19 cellular contexts compared by ENCODE assay signal in genomic region chr1:95093296-95093695, GRCh38. TPM values are rescaled to one million over a fixed set of nuclear protein-coding genes. Genes with fewer than 3 reads are reported as not detected.
DNase-seq lines count a peak whose midpoint lies in the region; ATAC-seq, FAIRE-seq and TF ChIP-seq lines count a peak whose summit lies in the region.
"Had no signal": no experiment of that assay in that cellular context is flagged by ENCODE, and none has a peak within 500 bp of the region (broad histone marks: within the 10 kb centered on the region; RNA-seq: fewer than 3 reads in every experiment).

No MANE protein-coding gene starts in this region.

- H2BK120ac ChIP-seq in IMR-90 (ENCODE audit: low read depth, low read length) = no peak overlapping the region

- 0 out of 2 replicates have a peak overlapping the region, but pooled peaks have one; percentile 19 for H3K4ac ChIP-seq in IMR-90 (ENCODE audit: low read depth, low read length)

- H3K4me2 ChIP-seq in A549 = no peak overlapping the region
- H3K4me2 ChIP-seq in IMR-90 (ENCODE audit: low read depth, low read length) = no peak overlapping the region
- H3K4me2 ChIP-seq: BLaER1 treated with 17β-estradiol and CSF1 and Interleukin-3, amounts not matched to agents 10 nM and 100 nM had no signal

- TF ChIP-seq CTCF in A549 (IDR thresholded peaks at IDR 0.05) (no peak), IMR-90 (conservative IDR thresholded peaks at IDR 0.05; ENCODE audit: low read depth, low read length) (no peak)

- H3K36me3 ChIP-seq in IMR-90 (ENCODE audit: control insufficient read depth, insufficient read depth, low read length) = no peaks in the 10 kb centered on the region
- H3K36me3 ChIP-seq: BLaER1 treated with 17β-estradiol and CSF1 and Interleukin-3, amounts not matched to agents 10 nM and 100 nM had no signal

- TF ChIP-seq POLR2A in A549 (IDR thresholded peaks at IDR 0.05; ENCODE audit: low read length) (no peak), IMR-90 (IDR thresholded peaks at IDR 0.05; ENCODE audit: low read depth, low read length) (no peak), erythroblast (IDR thresholded peaks at IDR 0.05; ENCODE audit: low read length) (no peak)

- no peak overlapping the region for H2AK9ac ChIP-seq in IMR-90 (replicated peaks; ENCODE audit: low read depth, low read length, poor library complexity)

- H3K27me3 ChIP-seq in IMR-90 (ENCODE audit: control insufficient read depth, insufficient read depth, low read length) = no peaks in the 10 kb centered on the region
- H3K27me3 ChIP-seq: BLaER1 treated with 17β-estradiol and CSF1 and Interleukin-3, amounts not matched to agents 10 nM and 100 nM had no signal

- H4K5ac ChIP-seq in IMR-90 (ENCODE audit: low read depth, low read length) = no peak overlapping the region

- H4K8ac ChIP-seq in IMR-90 (ENCODE audit: low read depth in 2 of 2, low read length in 2 of 2) = no peak overlapping the region

- BruUV-seq in IMR-90 (replicated peaks; lab: Mats Ljungman, UMichigan) = no TSS peak

- TF ChIP-seq RAD21 in A549 (conservative IDR thresholded peaks at IDR 0.05 in 1 of 2, IDR thresholded peaks at IDR 0.05 in 1 of 2) (no peak), IMR-90 (IDR thresholded peaks at IDR 0.05; ENCODE audit: low read length) (no peak)

- H2AFZ ChIP-seq in IMR-90 (replicated peaks; ENCODE audit: low read length, poor library complexity) = no peak overlapping the region
- H2AFZ ChIP-seq: GM23248 had no signal

- H4K91ac ChIP-seq in IMR-90 (ENCODE audit: insufficient read depth, low read depth, low read length) = no peak overlapping the region

- TF ChIP-seq EP300 in A549 (IDR thresholded peaks at IDR 0.05) = no peak

- WGBS in A549 (ENCODE audit: missing lambda C conversion rate) = 89% methylated on average over 1 of the region's 1 CpG
- no CpG with 5 or more reads among the region's 1 CpG for WGBS in IMR-90 (ENCODE audit: extremely low coverage in 2 of 2, insufficient read length in 1 of 2), 2 experiments

- in situ Hi-C loops in IMR-90 (cut with MboI; ENCODE audit: low sequenced_read_pairs) = no loop called here

- dilution Hi-C loops in IMR-90 (cut with HindIII; ENCODE audit: low sequenced_read_pairs, unreplicated experiment) = no loop called here

- H3K14ac ChIP-seq in IMR-90 (replicated peaks; ENCODE audit: low read depth, low read length) = no peak overlapping the region

- ATAC-seq in A549 (no peak), GM19351 (IDR thresholded peaks at IDR 0.05; ENCODE audit: unreplicated experiment) (peak; percentile 31), IMR-90 (ENCODE audit: low read depth) (no peak), left colon (no peak)

- no peaks in the 10 kb centered on the region for H4K20me1 ChIP-seq in IMR-90 (ENCODE audit: insufficient read depth, low read length)
- H4K20me1 ChIP-seq: BLaER1 treated with 17β-estradiol and CSF1 and Interleukin-3, amounts not matched to agents 10 nM and 100 nM had no signal

- H3K9ac ChIP-seq in IMR-90 (ENCODE audit: low read depth, low read length) = no peak overlapping the region
- H3K9ac ChIP-seq: BLaER1 treated with 17β-estradiol and CSF1 and Interleukin-3, amounts not matched to agents 10 nM and 100 nM; GM23248 had no signal

- no peak overlapping the region for H2BK20ac ChIP-seq in IMR-90 (ENCODE audit: low read depth, low read length)

- H2AK5ac ChIP-seq in IMR-90 (ENCODE audit: low read depth, low read length) = no peak overlapping the region

- no peak overlapping the region for H3K18ac ChIP-seq in IMR-90 (ENCODE audit: low read depth, low read length)

- H3K9me3 ChIP-seq in A549 = no peaks in the 10 kb centered on the region
- peaks cover 2% of the 10 kb centered on the region; the same call in 1 of the 2 replicates for H3K9me3 ChIP-seq in IMR-90 (ENCODE audit: control insufficient read depth, insufficient read depth, low read length)

- H3K27ac ChIP-seq in A549 (peak overlapping the region; percentile 0 to 17; a peak in 2 of 6 replicates), IMR-90 (ENCODE audit: insufficient read depth, low read length) (no peak overlapping the region)
- H3K27ac ChIP-seq: BLaER1 treated with 17β-estradiol and CSF1 and Interleukin-3, amounts not matched to agents 10 nM and 100 nM; GM23248 had no signal

- CTCF ChIA-PET in A549 (lab: Yijun Ruan, JAX) (no interaction called here), IMR-90 (lab: Yijun Ruan, JAX) (no interaction called here)

- H3K23ac ChIP-seq in IMR-90 (ENCODE audit: low read depth, low read length) = no peak overlapping the region

- FAIRE-seq in A549 (lab: Jason Lieb, UNC) = no peak
- FAIRE-seq: GM18507, H54, HTR-8/SVneo had no signal

- no peak overlapping the region for H2BK15ac ChIP-seq in IMR-90 (ENCODE audit: low read depth, low read length)

- intact Hi-C loops in IMR-90 (cut with micrococcal nuclease) (no loop called here), left colon (cut with DNase I, micrococcal nuclease) (no loop called here)

- DNase-seq in A549 (ENCODE audit: low read depth in 1 of 2, low spot score in 1 of 2) = no peak
- no peak for DNase-seq in IMR-90
- peak; percentile 26 to 63 for DNase-seq in erythroblast (lab: John Stamatoyannopoulos, UW)
- DNase-seq in left colon = no peak
- DNase-seq in cerebellar cortex (ENCODE audit: low spot score) = no peak
- no peak for DNase-seq in SHP77 treated with DMSO at 0.1 percent for 48 hours (lab: John Stamatoyannopoulos, UW)
- DNase-seq in NCI-H187 (lab: John Stamatoyannopoulos, UW) = no peak
- DNase-seq: 8988T; ACHN; CD4-positive, CD25-positive, alpha-beta regulatory T cell; DMS53; GF-D8; KBM-7 had no signal

- H3K56ac ChIP-seq in IMR-90 (ENCODE audit: extremely low read depth, insufficient read depth, low read length) = no peak overlapping the region

- H3K4me1 ChIP-seq in A549 (peaks cover 38% of the 10 kb centered on the region), IMR-90 (ENCODE audit: control insufficient read depth, insufficient read depth, low read length) (peaks cover 2% of the 10 kb centered on the region; the same call in 1 of the 2 replicates)

- H2BK5ac ChIP-seq in IMR-90 (ENCODE audit: low read depth, low read length, poor library complexity, severe bottlenecking) = no peak overlapping the region

- H3K9me1 ChIP-seq in IMR-90 (ENCODE audit: insufficient read depth, low read length) = no peaks in the 10 kb centered on the region; the same call in 1 of the 2 replicates

- POLR2A ChIA-PET in A549 (lab: Yijun Ruan, JAX) = no interaction called here
- POLR2A ChIA-PET in IMR-90 (lab: Charles Lee; ENCODE audit: unreplicated experiment) = no interaction called here

- H3K4me3 ChIP-seq in A549 (no peak overlapping the region), IMR-90 (ENCODE audit: insufficient read depth, low read depth, low read length) (no peak overlapping the region)
- H3K4me3 ChIP-seq: BLaER1 treated with 17β-estradiol and CSF1 and Interleukin-3, amounts not matched to agents 10 nM and 100 nM; GM23248 had no signal

- H3K79me1 ChIP-seq in IMR-90 (ENCODE audit: low read depth in 1 of 2, low read length in 2 of 2) = no peaks in the 10 kb centered on the region

TF ChIP-seq in A549, 52 proteins besides CTCF, POLR2A, EP300 and RAD21 (continues in another document):
- no peak for TF ChIP-seq TP53 (CRISPR knock-in tag; IDR thresholded peaks at IDR 0.05)
- no peak for TF ChIP-seq MAX (IDR thresholded peaks at IDR 0.05)

TF ChIP-seq in IMR-90, 13 proteins besides CTCF, POLR2A, EP300 and RAD21 (continues in another document):
- TF ChIP-seq SMC3 (IDR thresholded peaks at IDR 0.05; ENCODE audit: low read depth, low read length) (no peak), FOS (IDR thresholded peaks at IDR 0.05; ENCODE audit: low read depth, low read length) (no peak), NFE2L2 (IDR thresholded peaks at IDR 0.05; ENCODE audit: low read depth, low read length) (no peak), MXI1 (IDR thresholded peaks at IDR 0.05; ENCODE audit: borderline replicate concordance, low read depth, low read length) (no peak)
- TF ChIP-seq, protein P1, sequence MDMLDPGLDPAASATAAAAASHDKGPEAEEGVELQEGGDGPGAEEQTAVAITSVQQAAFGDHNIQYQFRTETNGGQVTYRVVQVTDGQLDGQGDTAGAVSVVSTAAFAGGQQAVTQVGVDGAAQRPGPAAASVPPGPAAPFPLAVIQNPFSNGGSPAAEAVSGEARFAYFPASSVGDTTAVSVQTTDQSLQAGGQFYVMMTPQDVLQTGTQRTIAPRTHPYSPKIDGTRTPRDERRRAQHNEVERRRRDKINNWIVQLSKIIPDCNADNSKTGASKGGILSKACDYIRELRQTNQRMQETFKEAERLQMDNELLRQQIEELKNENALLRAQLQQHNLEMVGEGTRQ (IDR thresholded peaks at IDR 0.05; ENCODE audit: low read depth, low read length) = no peak

RNA-seq across cellular contexts. Expression of gene ALG14, which starts 20.5 kb away (rescaled TPM):
- 5.0 and 5.3 TPM in 2 replicates for polyA plus RNA-seq in A549 (2011; rRNA removed)
- 4.5 and 5.1 TPM in 2 replicates for polyA plus RNA-seq in A549 (2012; cell fraction: cytosol; rRNA removed)
- polyA plus RNA-seq in A549 (2012; cell fraction: nucleus; rRNA removed) = 0.78 and 1.2 TPM in 2 replicates
- 5.4 to 7.1 TPM (median 5.7 TPM) in 3 replicates for polyA plus RNA-seq in A549 (2017; fragmentation: RNase III; extraction: RNeasy Plus Mini Kit Qiagen cat#74134 plus additional on column Dnase treatment)
- 7.3 and 12.6 TPM in 2 replicates for polyA minus RNA-seq in A549 (2011; rRNA and poly(A)+ RNA removed)
- 1.4 and 2.0 TPM in 2 replicates for total RNA-seq in IMR-90 (2012; rRNA removed)
- 1.6 and 1.7 TPM in 2 replicates for polyA plus RNA-seq in IMR-90 (2012; rRNA removed)
- polyA plus RNA-seq in IMR-90 (2012; cell fraction: cytosol; rRNA removed) = 1.2 and 2.0 TPM in 2 replicates
- polyA plus RNA-seq in IMR-90 (2012; cell fraction: nucleus; rRNA removed; ENCODE audit: low replicate concordance) = 0.60 and 0.75 TPM in 2 replicates
- 10 to 100 TPM in 1 of 2 donors, 1 to 10 TPM in 1; 9.8 to 13.9 TPM for total RNA-seq in left colon

RNA-seq across cellular contexts. Expression of gene TLCD4, which starts 23.9 kb away (rescaled TPM):
- polyA plus RNA-seq in A549 (2011; rRNA removed) (18.0 and 24.1 TPM in 2 replicates), A549 (2017; fragmentation: RNase III; extraction: RNeasy Plus Mini Kit Qiagen cat#74134 plus additional on column Dnase treatment) (12.7 to 14.2 TPM (median 13.3 TPM) in 3 replicates), IMR-90 (2012; rRNA removed) (0.16 and 0.22 TPM in 2 replicates)
- 3.6 and 4.5 TPM in 2 replicates for polyA plus RNA-seq in A549 (2012; cell fraction: cytosol; rRNA removed)
- polyA plus RNA-seq in A549 (2012; cell fraction: nucleus; rRNA removed) = 1.4 and 3.1 TPM in 2 replicates
- 16.0 and 19.7 TPM in 2 replicates for polyA minus RNA-seq in A549 (2011; rRNA and poly(A)+ RNA removed)
- total RNA-seq in IMR-90 (2012; rRNA removed) (0.36 and 0.83 TPM in 2 replicates), left colon (10 to 100 TPM; 64.4 to 80.6 TPM)
- 0.03 and 0.04 TPM in 2 replicates for polyA plus RNA-seq in IMR-90 (2012; cell fraction: cytosol; rRNA removed)
- 0.01 and 0.14 TPM in 2 replicates for polyA plus RNA-seq in IMR-90 (2012; cell fraction: nucleus; rRNA removed; ENCODE audit: low replicate concordance)
- total RNA-seq: CD4-positive, CD25-positive, alpha-beta regulatory T cell; GM23248 had no signal
- polyA plus RNA-seq: GM23248 had no signal

Comparison
In these comparisons a context has a peak if more than half of its experiments do, and no peak if none do; other contexts are left out.
1. DNase-seq: peak in erythroblast (2 of 2); none in A549 (0 of 2), IMR-90 (single experiment), left colon (0 of 2), cerebellar cortex (single experiment), SHP77 treated with DMSO at 0.1 percent for 48 hours (single experiment) and NCI-H187 (0 of 2).
2. RNA of gene TLCD4, which starts 23.9 kb away (total RNA-seq): 64.4 to 80.6 TPM in left colon; 0.36 to 0.83 TPM in IMR-90; every median in the first group is over 10 times any median in the second.